ENCODE assay signal across 8 cellular contexts in the genomic region with DNA sequence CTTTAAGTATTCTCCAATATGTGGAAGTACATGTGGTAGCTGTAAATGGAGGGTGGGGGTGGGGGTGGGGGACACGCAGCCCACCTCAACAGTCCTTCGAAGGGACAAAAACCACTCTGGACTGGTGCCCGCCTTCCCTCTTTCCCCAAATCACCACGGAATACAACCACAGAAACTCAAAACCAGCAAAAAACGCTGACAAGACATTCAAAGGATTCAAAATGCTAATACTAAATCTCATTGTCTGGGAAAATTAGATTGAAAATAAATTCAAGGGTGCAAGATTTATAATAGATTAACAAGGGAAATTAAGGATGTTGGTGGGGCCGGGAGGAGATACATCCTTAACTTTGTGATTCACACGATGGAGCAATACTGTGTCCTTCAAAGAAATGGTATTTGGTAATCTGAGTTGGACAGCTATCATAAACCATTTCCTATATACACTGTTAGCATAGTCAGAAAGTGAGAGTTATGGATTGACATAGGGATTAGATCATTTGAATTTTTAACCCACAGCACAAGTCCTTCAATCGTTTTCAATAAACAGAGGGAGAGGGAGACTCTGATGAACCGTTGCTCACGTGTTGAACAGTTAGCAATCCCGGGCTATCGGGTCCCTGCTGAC. TPM values are rescaled to one million over a fixed set of nuclear protein-coding genes. Genes with fewer than 3 reads are reported as not detected.
DNase-seq lines count a peak whose midpoint lies in the region; ATAC-seq and TF ChIP-seq lines count a peak whose summit lies in the region.

No MANE protein-coding gene starts in this region.

- POLR2A ChIA-PET in MCF 10A (lab: Yijun Ruan, JAX), result interaction anchor here (0.7 to 8.2 kb wide), 12 partner anchors 10 to 239 kb away, joined by 3 to 110 read pairs (median 4); no protein-coding TSS in a partner anchor

- peaks cover 16% of the 10 kb centered on the region for H3K36me3 Mint-ChIP-seq in MCF 10A (ENCODE audit: insufficient read depth, unreplicated experiment)

- no peak overlapping the region for H3K9ac ChIP-seq in HUES48 (ENCODE audit: low read depth, low read length)
- H3K9ac ChIP-seq in mucosa of rectum (ENCODE audit: low read depth in 1 of 2, low read length in 2 of 2), result peak overlapping the region in 1 of 2 donors; percentile 94

- H3K4me3 ChIP-seq in HUES48 (ENCODE audit: low read depth, low read length) (peak overlapping the region; percentile 91), mucosa of rectum (ENCODE audit: low read length in 2 of 2) (peak overlapping the region; percentile 93 to 99)

- H3K4me1 ChIP-seq in HUES48 (ENCODE audit: control insufficient read depth, insufficient read depth, low read length), result peaks cover 11% of the 10 kb centered on the region
- H3K4me1 ChIP-seq in mucosa of rectum (ENCODE audit: control insufficient read depth in 2 of 2, insufficient read depth in 2 of 2, low read length in 2 of 2), result peaks cover 6 to 19% of the 10 kb centered on the region in 2 donors

- no peak overlapping the region for H3K27ac ChIP-seq in HUES48 (ENCODE audit: low read depth, low read length)
- H3K27ac ChIP-seq in mucosa of rectum (ENCODE audit: low read depth in 2 of 2, low read length in 2 of 2), result no peak overlapping the region

- H3K9me3 Mint-ChIP-seq in MCF 10A (ENCODE audit: unreplicated experiment), result no peaks in the 10 kb centered on the region

- no TSS peak for BruUV-seq in MCF 10A (replicated peaks; lab: Mats Ljungman, UMichigan)

- no peak for ATAC-seq in GM21723 (IDR thresholded peaks at IDR 0.05; ENCODE audit: unreplicated experiment)

- H3K27me3 Mint-ChIP-seq in MCF 10A (ENCODE audit: insufficient read depth, unreplicated experiment), result no peaks in the 10 kb centered on the region

- peak overlapping the region; percentile 96 for H3K27ac Mint-ChIP-seq in MCF 10A (ENCODE audit: low read depth, unreplicated experiment)

- H3K27me3 ChIP-seq in HUES48 (ENCODE audit: control insufficient read depth, insufficient read depth, low read length), result peaks cover 2% of the 10 kb centered on the region; the same call in 1 of the 2 replicates
- no peaks in the 10 kb centered on the region for H3K27me3 ChIP-seq in mucosa of rectum (ENCODE audit: control insufficient read depth in 2 of 2, insufficient read depth in 2 of 2, low read length in 2 of 2)

- H3K4me3 Mint-ChIP-seq in MCF 10A (ENCODE audit: unreplicated experiment), result peak overlapping the region; percentile 96

- intact Hi-C loops in MCF 10A (cut with micrococcal nuclease), result loop anchor here (1.0 kb wide), 1 partner anchor 13 kb away; no protein-coding TSS in a partner anchor

- H3K36me3 ChIP-seq in HUES48 (ENCODE audit: control insufficient read depth, insufficient read depth, low read length) (no peaks in the 10 kb centered on the region), mucosa of rectum (ENCODE audit: control insufficient read depth in 2 of 2, insufficient read depth in 2 of 2, low read length in 2 of 2) (no peaks in the 10 kb centered on the region)

- H3K9me3 ChIP-seq in HUES48 (ENCODE audit: control insufficient read depth, insufficient read depth, low read length), result no peaks in the 10 kb centered on the region
- H3K9me3 ChIP-seq in mucosa of rectum (ENCODE audit: control insufficient read depth in 2 of 2, low read length in 2 of 2), result no peaks in the 10 kb centered on the region

- CTCF ChIA-PET in MCF 10A (lab: Yijun Ruan, JAX), result interaction anchor here (0.5 to 1.3 kb wide), 4 partner anchors 10 to 128 kb away, joined by 3 to 5 read pairs (median 4); no protein-coding TSS in a partner anchor

- no peak for TF ChIP-seq CTCF in MCF 10A (IDR thresholded peaks at IDR 0.05; ENCODE audit: unreplicated experiment)

- DNase-seq in AML-193 (lab: John Stamatoyannopoulos, UW) (peak; percentile 87 to 93), MCF 10A (ENCODE audit: unreplicated experiment) (peak; percentile 72), SHP77 (lab: John Stamatoyannopoulos, UW) (no peak)
- DNase-seq in central memory CD4-positive, alpha-beta T cell, result no peak
- no peak for DNase-seq in activated CD4-positive, alpha-beta T cell treated with anti-CD3 and anti-CD28 coated beads, Interleukin-2, amount 50 U/mL, for 1 hour

- H3K4me1 Mint-ChIP-seq in MCF 10A (ENCODE audit: insufficient read depth, unreplicated experiment), result peaks cover 23% of the 10 kb centered on the region

RNA-seq across cellular contexts. Expression of gene TBC1D22B, which starts 0.8 kb away (rescaled TPM):
- 12.9 and 14.6 TPM in 2 replicates for total RNA-seq in MCF 10A (2022)

RNA-seq across cellular contexts. Expression of gene TMEM217, which starts 1.1 kb away (rescaled TPM):
- 3.2 and 4.6 TPM in 2 replicates for total RNA-seq in MCF 10A (2022)

Comparison
In these comparisons a context has a peak if more than half of its experiments do, and no peak if none do; other contexts are left out.
1. DNase-seq: peak in AML-193 (2 of 2) and MCF 10A (single experiment); none in central memory CD4-positive, alpha-beta T cell (single experiment), activated CD4-positive, alpha-beta T cell treated with anti-CD3 and anti-CD28 coated beads, Interleukin-2, amount 50 U/mL, for 1 hour (single experiment) and SHP77 (0 of 2).